In genomic region chr2:64952896-64953482, GRCh38 we compare ENCODE assay signal across 16 cellular contexts. TPM values are rescaled to one million over a fixed set of nuclear protein-coding genes. Genes with fewer than 3 reads are reported as not detected.
DNase-seq lines count a peak whose midpoint lies in the region; ATAC-seq and TF ChIP-seq lines count a peak whose summit lies in the region.
"Had no signal": no experiment of that assay in that cellular context is flagged by ENCODE, and none has a peak within 500 bp of the region (broad histone marks: within the 10 kb centered on the region; RNA-seq: fewer than 3 reads in every experiment).

No MANE protein-coding gene starts in this region.

- POLR2A ChIA-PET in activated CD4-positive, alpha-beta T cell treated with anti-CD3 and anti-CD28 coated beads for 36 hours (lab: Charles Lee): no interaction called here

- peaks cover 5% of the 10 kb centered on the region for H3K9me3 Mint-ChIP-seq in HFFc6
- H3K9me3 Mint-ChIP-seq in activated CD4-positive, alpha-beta T cell treated with anti-CD3 and anti-CD28 coated beads for 36 hours (ENCODE audit: low read depth): no peaks in the 10 kb centered on the region
- H3K9me3 Mint-ChIP-seq: activated CD8-positive, alpha-beta T cell treated with anti-CD3 and anti-CD28 coated beads for 36 hours had no signal

- TF ChIP-seq CTCF in HFFc6 (IDR thresholded peaks at IDR 0.05): no peak
- TF ChIP-seq CTCF in astrocyte of the cerebellum (IDR thresholded peaks at IDR 0.05; ENCODE audit: low read depth, low read length, missing control alignments): no peak
- no peak for TF ChIP-seq CTCF in foreskin fibroblast (IDR thresholded peaks at IDR 0.05; ENCODE audit: low read depth, low read length)

- peaks cover 18% of the 10 kb centered on the region for H3K27me3 Mint-ChIP-seq in HFFc6 (ENCODE audit: insufficient read depth)
- H3K27me3 Mint-ChIP-seq in activated CD4-positive, alpha-beta T cell treated with anti-CD3 and anti-CD28 coated beads for 36 hours: no peaks in the 10 kb centered on the region
- H3K27me3 Mint-ChIP-seq: activated CD8-positive, alpha-beta T cell treated with anti-CD3 and anti-CD28 coated beads for 36 hours had no signal

- H3K4me3 Mint-ChIP-seq in HFFc6: no peak overlapping the region
- H3K4me3 Mint-ChIP-seq in activated CD4-positive, alpha-beta T cell treated with anti-CD3 and anti-CD28 coated beads for 36 hours: no peak overlapping the region
- H3K4me3 Mint-ChIP-seq: activated CD8-positive, alpha-beta T cell treated with anti-CD3 and anti-CD28 coated beads for 36 hours; H9 had no signal

- in situ Hi-C loops in astrocyte of the cerebellum (cut with HindIII; ENCODE audit: low sequenced_read_pairs): no loop called here

- DNase-seq in A172 (ENCODE audit: low spot score): peak; percentile 78
- peak; percentile 89 for DNase-seq in HFFc6
- peak; percentile 55 for DNase-seq in astrocyte of the cerebellum (ENCODE audit: low read depth)
- peak; percentile 62 to 75 for DNase-seq in foreskin fibroblast
- no peak for DNase-seq in ureter (ENCODE audit: low spot score)
- no peak for DNase-seq in NCI-H1694 (lab: John Stamatoyannopoulos, UW)
- no peak for DNase-seq in activated CD4-positive, alpha-beta T cell treated with anti-CD3 and anti-CD28 coated beads for 36 hours
- DNase-seq: activated CD8-positive, alpha-beta T cell treated with anti-CD3 and anti-CD28 coated beads for 36 hours; activated effector memory CD4-positive, alpha-beta T cell treated with Interleukin-2 at 50 U/mL for 16 hours; DMS79; H9; midbrain; ovary had no signal

- H3K4me1 Mint-ChIP-seq in HFFc6 (ENCODE audit: low read depth): peaks cover 15% of the 10 kb centered on the region
- H3K4me1 Mint-ChIP-seq in activated CD4-positive, alpha-beta T cell treated with anti-CD3 and anti-CD28 coated beads for 36 hours: peaks cover 2% of the 10 kb centered on the region

- H3K27ac Mint-ChIP-seq in HFFc6: no peak overlapping the region
- no peak overlapping the region for H3K27ac Mint-ChIP-seq in activated CD4-positive, alpha-beta T cell treated with anti-CD3 and anti-CD28 coated beads for 36 hours
- H3K27ac Mint-ChIP-seq: activated CD8-positive, alpha-beta T cell treated with anti-CD3 and anti-CD28 coated beads for 36 hours had no signal

- no peak overlapping the region for H3K4me3 ChIP-seq in astrocyte of the cerebellum (ENCODE audit: low read depth, low read length)
- H3K4me3 ChIP-seq in foreskin fibroblast (ENCODE audit: low read depth in 1 of 2, low read length in 2 of 2): no peak overlapping the region
- H3K4me3 ChIP-seq: ovary, thoracic aorta had no signal

- intact Hi-C loops in activated CD4-positive, alpha-beta T cell treated with anti-CD3 and anti-CD28 coated beads for 36 hours (cut with DNase I, micrococcal nuclease): no loop called here

- CTCF ChIA-PET in activated CD4-positive, alpha-beta T cell treated with anti-CD3 and anti-CD28 coated beads for 36 hours (lab: Charles Lee): interaction anchor here (1.2 kb wide), 1 partner anchor 14 kb away, joined by 5 read pairs; no protein-coding TSS in a partner anchor

- no peak for ATAC-seq in HG03571 (IDR thresholded peaks at IDR 0.05; ENCODE audit: unreplicated experiment)
- ATAC-seq in activated CD4-positive, alpha-beta T cell treated with anti-CD3 and anti-CD28 coated beads for 36 hours: no peak
- ATAC-seq: activated CD8-positive, alpha-beta T cell treated with anti-CD3 and anti-CD28 coated beads for 36 hours; Panc1 had no signal

- peaks cover 5% of the 10 kb centered on the region for H3K36me3 Mint-ChIP-seq in HFFc6 (ENCODE audit: low read depth)
- H3K36me3 Mint-ChIP-seq in activated CD4-positive, alpha-beta T cell treated with anti-CD3 and anti-CD28 coated beads for 36 hours (ENCODE audit: low read depth): no peaks in the 10 kb centered on the region

RNA-seq across cellular contexts. Expression of gene SLC1A4, which starts 36.2 kb away (rescaled TPM):
- total RNA-seq in A172 (2014; rRNA removed; shearing (Covaris generic)): 9.8 and 10.9 TPM in 2 replicates
- total RNA-seq in HFFc6 (2021; fragmentation: NEBNext Ultra II Directional; extraction: Animal tissue kit (Norgen Biotek cat#: 25700)): 10 to 100 TPM in 1 of 6 experiments, 1 to 10 TPM in 5; 7.2 to 10.3 (median 9.0) TPM
- 32.4 TPM for total RNA-seq in ureter
- 10 to 100 TPM; 15.7 to 16.7 TPM for total RNA-seq in activated CD4-positive, alpha-beta T cell treated with anti-CD3 and anti-CD28 coated beads for 36 hours

Comparison
In these comparisons a context has a peak if more than half of its experiments do, and no peak if none do; other contexts are left out.
1. DNase-seq: peak in A172 (single experiment), HFFc6 (single experiment), astrocyte of the cerebellum (single experiment) and foreskin fibroblast (2 of 2); none in ureter (single experiment), NCI-H1694 (single experiment) and activated CD4-positive, alpha-beta T cell treated with anti-CD3 and anti-CD28 coated beads for 36 hours (single experiment).